Comparison of ENCODE assay signal across 24 cellular contexts in the genomic region with DNA sequence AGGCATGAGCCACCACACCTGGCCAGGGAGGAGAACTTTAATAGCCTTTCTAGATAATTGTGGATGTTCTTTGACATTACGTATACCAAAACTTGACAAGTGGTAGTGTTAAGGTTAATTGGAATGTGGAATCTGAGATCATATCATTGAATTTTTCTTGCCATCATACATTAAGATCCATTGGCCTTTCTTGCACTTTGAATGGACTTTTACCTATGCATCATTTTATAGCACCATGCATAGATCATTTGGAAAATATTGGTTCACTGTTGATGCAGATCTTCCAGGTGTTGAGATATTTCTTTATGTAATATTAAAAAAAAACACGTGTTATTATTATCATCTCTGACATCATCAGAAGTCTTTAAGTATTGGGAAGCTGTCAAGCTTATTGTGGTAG.
"Had no signal": no experiment of that assay in that cellular context is flagged by ENCODE, and none has a peak within 500 bp of the region (broad histone marks: within the 10 kb centered on the region; RNA-seq: fewer than 3 reads in every experiment).

No MANE protein-coding gene starts in this region.

- ATAC-seq: foreskin keratinocyte, gastroesophageal sphincter, heart left ventricle, left lung, left ventricle myocardium superior, lower lobe of right lung, mucosa of descending colon had no signal

- H3K27ac ChIP-seq: coronary artery, esophagus muscularis mucosa, foreskin keratinocyte, gastroesophageal sphincter, heart left ventricle, hepatocyte, left lung, lower lobe of right lung had no signal

- FAIRE-seq: colon, endothelial cell of umbilical vein, frontal cortex had no signal

- H3K4me3 ChIP-seq: coronary artery, dorsolateral prefrontal cortex, esophagus muscularis mucosa, gastroesophageal sphincter, heart left ventricle, hepatocyte, left lung, lower lobe of right lung, mucosa of descending colon had no signal

- H3K27me3 ChIP-seq: dorsolateral prefrontal cortex, esophagus muscularis mucosa, foreskin keratinocyte, gastroesophageal sphincter, heart left ventricle, hepatocyte, left lung had no signal

- H3K4me1 ChIP-seq: esophagus muscularis mucosa, gastroesophageal sphincter, left lung, lower lobe of right lung had no signal

- DNase-seq: dermis blood vessel endothelial cell; dorsolateral prefrontal cortex; effector CD4-positive, alpha-beta T cell; effector memory CD4-positive, alpha-beta T cell; foreskin keratinocyte; heart left ventricle; hypothalamus; immature natural killer cell; islet precursor cell; kidney; kidney glomerular epithelial cell; left lung; left ventricle myocardium superior; lower lobe of right lung; mesenchymal stem cell; mucosa of descending colon; naive B cell had no signal

- H3K36me3 ChIP-seq: esophagus muscularis mucosa, gastroesophageal sphincter, heart left ventricle, left lung, lower lobe of right lung had no signal

- H3K9me3 ChIP-seq: esophagus muscularis mucosa, gastroesophageal sphincter, heart left ventricle, left lung, lower lobe of right lung, mucosa of descending colon had no signal
